Comparison of ENCODE assay signal across 24 cellular contexts in genomic region chr16:57855188-57855587, GRCh38.
"Had no signal": no experiment of that assay in that cellular context is flagged by ENCODE, and none has a peak within 500 bp of the region (broad histone marks: within the 10 kb centered on the region; RNA-seq: fewer than 3 reads in every experiment).

No MANE protein-coding gene starts in this region.

- DNase-seq: cerebellar nuclear complex; colonic mucosa; cortex of kidney; effector CD8-positive, alpha-beta T cell; effector memory CD8-positive, alpha-beta T cell; endodermal cell; erythroblast; esophagus squamous epithelium; foreskin keratinocyte; heart left ventricle; hypothalamus; immature natural killer cell; islet precursor cell; kidney; kidney glomerular epithelial cell; left colon; left lung; mammary epithelial cell; mesendoderm; midbrain had no signal

- H3K27me3 ChIP-seq: colonic mucosa, esophagus squamous epithelium, foreskin keratinocyte, gastroesophageal sphincter, heart left ventricle, hepatocyte, left lung had no signal

- H3K4me1 ChIP-seq: colonic mucosa, esophagus squamous epithelium, foreskin keratinocyte, gastroesophageal sphincter, left lung had no signal

- H3K36me3 ChIP-seq: colonic mucosa, esophagus squamous epithelium, gastroesophageal sphincter, heart left ventricle, left lung had no signal

- H3K4me3 ChIP-seq: colonic mucosa, esophagus squamous epithelium, gastroesophageal sphincter, heart left ventricle, hepatocyte, left lung, lung had no signal

- H3K27ac ChIP-seq: colonic mucosa, epithelial cell of prostate, esophagus squamous epithelium, foreskin keratinocyte, gastroesophageal sphincter, heart left ventricle, hepatocyte, left lung had no signal

- H3K9me3 ChIP-seq: colonic mucosa, esophagus squamous epithelium, left lung had no signal
